In the genomic region with DNA sequence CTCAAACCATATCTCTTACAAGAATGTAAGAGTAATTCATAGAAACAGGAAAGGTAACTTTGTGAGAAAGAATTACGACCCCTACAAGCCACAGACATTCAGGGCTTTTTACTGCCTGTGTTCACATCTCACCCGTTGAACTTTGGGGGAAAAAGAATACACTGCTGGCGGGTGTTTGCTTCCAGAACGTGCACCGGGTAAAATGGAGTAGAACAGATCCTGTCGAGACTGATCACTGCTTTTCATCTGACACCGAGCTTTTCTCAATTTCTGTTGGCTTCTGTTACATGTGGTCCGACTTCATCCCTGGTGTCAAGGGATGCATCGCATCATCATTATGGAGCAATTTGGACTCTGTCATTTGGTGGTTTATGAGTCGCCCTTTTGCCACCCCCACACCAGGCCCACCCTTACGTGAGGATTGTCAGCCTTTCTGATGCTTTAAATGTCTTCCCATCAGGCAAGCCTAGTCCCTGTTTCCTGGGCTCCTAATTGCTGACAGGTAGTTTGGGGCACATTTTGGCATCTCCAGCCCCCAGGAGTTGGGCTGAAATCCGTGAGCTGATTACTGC, we compare ENCODE assay signal across 11 cellular contexts.
DNase-seq lines count a peak whose midpoint lies in the region; ATAC-seq and TF ChIP-seq lines count a peak whose summit lies in the region.
"Had no signal": no experiment of that assay in that cellular context is flagged by ENCODE, and none has a peak within 500 bp of the region (broad histone marks: within the 10 kb centered on the region; RNA-seq: fewer than 3 reads in every experiment).

No MANE protein-coding gene starts in this region.

- H2AFZ ChIP-seq in Karpas-422 (ENCODE audit: low read length), result no peak overlapping the region

- peaks cover 0 to 14% (median 6%) of the 10 kb centered on the region in 7 donors for H3K9me3 Mint-ChIP-seq in CD4-positive, CD25-positive, alpha-beta regulatory T cell
- peaks cover 12% of the 10 kb centered on the region for H3K9me3 Mint-ChIP-seq in activated naive CD8-positive, alpha-beta T cell (ENCODE audit: low read depth)
- H3K9me3 Mint-ChIP-seq in nephron (peaks cover 5% of the 10 kb centered on the region), Calu3 (ENCODE audit: low read depth, unreplicated experiment) (peaks cover 2% of the 10 kb centered on the region)

- DNase-seq in CD4-positive, CD25-positive, alpha-beta regulatory T cell, result no peak
- DNase-seq in Peyer's patch (no peak), Calu3 (no peak), left cardiac atrium (no peak), Karpas-422 (no peak)
- DNase-seq: NCI-H2029 treated with DMSO at 0.1 percent for 48 hours had no signal

- CTCF ChIA-PET in Calu3 (lab: Charles Lee), result no interaction called here

- H3K27me3 ChIP-seq in CD4-positive, CD25-positive, alpha-beta regulatory T cell (ENCODE audit: control insufficient read depth, insufficient read depth, low read length), result no peaks in the 10 kb centered on the region
- H3K27me3 ChIP-seq in Peyer's patch (no peaks in the 10 kb centered on the region), gastroesophageal sphincter (no peaks in the 10 kb centered on the region), Karpas-422 (ENCODE audit: low read length) (no peaks in the 10 kb centered on the region)

- H4K20me1 ChIP-seq in Karpas-422 (ENCODE audit: insufficient read depth, low read depth, low read length), result no peaks in the 10 kb centered on the region

- H3K79me2 ChIP-seq in Karpas-422 (ENCODE audit: low read length), result no peaks in the 10 kb centered on the region

- TF ChIP-seq CTCF in Peyer's patch (IDR thresholded peaks at IDR 0.05) (no peak), nephron (IDR thresholded peaks at IDR 0.05; ENCODE audit: unreplicated experiment in 3 of 3) (no peak), Calu3 (IDR thresholded peaks at IDR 0.05; ENCODE audit: unreplicated experiment) (no peak), gastroesophageal sphincter (IDR thresholded peaks at IDR 0.05) (no peak)

- intact Hi-C loops in Calu3 (cut with micrococcal nuclease; ENCODE audit: unreplicated experiment), result no loop called here
- intact Hi-C loops in left cardiac atrium (cut with DNase I), result no loop called here

- WGBS in gastroesophageal sphincter (ENCODE audit: low coverage in 1 of 2), 2 donors, result 57 to 61% methylated on average over 10 to 11 of the region's 12 CpGs

- H3K4me3 ChIP-seq in CD4-positive, CD25-positive, alpha-beta regulatory T cell (ENCODE audit: low read depth, low read length), result peak overlapping the region; percentile 42
- H3K4me3 ChIP-seq in Peyer's patch (no peak overlapping the region), gastroesophageal sphincter (no peak overlapping the region), Karpas-422 (ENCODE audit: low read length) (no peak overlapping the region)

- no peaks in the 10 kb centered on the region for H3K9me3 ChIP-seq in CD4-positive, CD25-positive, alpha-beta regulatory T cell (ENCODE audit: control insufficient read depth in 2 of 2, low read length in 2 of 2)
- H3K9me3 ChIP-seq in Peyer's patch (no peaks in the 10 kb centered on the region), gastroesophageal sphincter (peaks cover 0 to 9% (median 0%) of the 10 kb centered on the region in 3 donors), Karpas-422 (ENCODE audit: low read length) (no peaks in the 10 kb centered on the region)

- no peaks in the 10 kb centered on the region for H3K9me2 ChIP-seq in Karpas-422 (replicated peaks; ENCODE audit: insufficient read depth, low read length)

- TF ChIP-seq EP300 in gastroesophageal sphincter (IDR thresholded peaks at IDR 0.05), result no peak

- peaks cover 10 to 57% (median 17%) of the 10 kb centered on the region in 4 donors for H3K4me1 Mint-ChIP-seq in CD4-positive, CD25-positive, alpha-beta regulatory T cell
- peaks cover 72% of the 10 kb centered on the region for H3K4me1 Mint-ChIP-seq in activated naive CD8-positive, alpha-beta T cell (ENCODE audit: low read depth)
- H3K4me1 Mint-ChIP-seq in nephron (peaks cover 20% of the 10 kb centered on the region), Calu3 (ENCODE audit: low read depth, unreplicated experiment) (no peaks in the 10 kb centered on the region)

- peak overlapping the region; percentile 94 to 98 (median 94) for H3K27ac Mint-ChIP-seq in CD4-positive, CD25-positive, alpha-beta regulatory T cell
- H3K27ac Mint-ChIP-seq in activated naive CD8-positive, alpha-beta T cell, result peak overlapping the region; percentile 89
- H3K27ac Mint-ChIP-seq in nephron (peak overlapping the region; percentile 28 to 87 (median 84)), Calu3 (ENCODE audit: unreplicated experiment) (no peak overlapping the region)

- peak overlapping the region; percentile 70 for H3K27ac ChIP-seq in CD4-positive, CD25-positive, alpha-beta regulatory T cell (ENCODE audit: insufficient read depth, low read length, poor library complexity, severe bottlenecking)
- H3K27ac ChIP-seq in Peyer's patch (peak overlapping the region in 3 of 4 donors; percentile 45 to 55 (median 50)), gastroesophageal sphincter (no peak overlapping the region), Karpas-422 (ENCODE audit: low read length) (no peak overlapping the region)
- H3K27ac ChIP-seq: C4-2B had no signal

- ATAC-seq in CD4-positive, CD25-positive, alpha-beta regulatory T cell (ENCODE audit: low read depth in 2 of 2), result no peak
- ATAC-seq in gastroesophageal sphincter (no peak), left cardiac atrium (no peak)
- ATAC-seq: HepG2 had no signal

- TF ChIP-seq POLR2A in Peyer's patch (IDR thresholded peaks at IDR 0.05) (no peak), gastroesophageal sphincter (IDR thresholded peaks at IDR 0.05) (no peak)

- H3K4me2 ChIP-seq in Karpas-422 (ENCODE audit: low read depth, low read length, poor library complexity, severe bottlenecking), result no peak overlapping the region

- peaks cover 20% of the 10 kb centered on the region for H3K4me1 ChIP-seq in CD4-positive, CD25-positive, alpha-beta regulatory T cell (ENCODE audit: control insufficient read depth, insufficient read depth, low read length, poor library complexity, severe bottlenecking)
- H3K4me1 ChIP-seq in Peyer's patch, result no peaks in the 10 kb centered on the region
- H3K4me1 ChIP-seq in gastroesophageal sphincter, result peaks cover 0 to 8% (median 0%) of the 10 kb centered on the region in 3 donors
- H3K4me1 ChIP-seq in Karpas-422 (ENCODE audit: low read length), result no peaks in the 10 kb centered on the region

- no peaks in the 10 kb centered on the region for H3K36me3 Mint-ChIP-seq in CD4-positive, CD25-positive, alpha-beta regulatory T cell
- H3K36me3 Mint-ChIP-seq in activated naive CD8-positive, alpha-beta T cell, result peaks cover 8% of the 10 kb centered on the region
- H3K36me3 Mint-ChIP-seq in nephron (ENCODE audit: low read depth) (no peaks in the 10 kb centered on the region), Calu3 (ENCODE audit: insufficient read depth, unreplicated experiment) (no peaks in the 10 kb centered on the region)

- H3K27me3 Mint-ChIP-seq in CD4-positive, CD25-positive, alpha-beta regulatory T cell, result no peaks in the 10 kb centered on the region
- H3K27me3 Mint-ChIP-seq in activated naive CD8-positive, alpha-beta T cell, result no peaks in the 10 kb centered on the region
- peaks cover 5% of the 10 kb centered on the region for H3K27me3 Mint-ChIP-seq in nephron (ENCODE audit: low read depth)
- H3K27me3 Mint-ChIP-seq in Calu3 (ENCODE audit: unreplicated experiment), result peaks cover 13% of the 10 kb centered on the region

- H3K36me3 ChIP-seq in CD4-positive, CD25-positive, alpha-beta regulatory T cell (ENCODE audit: control insufficient read depth, insufficient read depth, low read length), result no peaks in the 10 kb centered on the region
- H3K36me3 ChIP-seq in Peyer's patch (no peaks in the 10 kb centered on the region), gastroesophageal sphincter (no peaks in the 10 kb centered on the region), Karpas-422 (ENCODE audit: insufficient read depth, low read length) (no peaks in the 10 kb centered on the region)

- peak overlapping the region; percentile 8 to 75 (median 58) for H3K4me3 Mint-ChIP-seq in CD4-positive, CD25-positive, alpha-beta regulatory T cell
- H3K4me3 Mint-ChIP-seq in activated naive CD8-positive, alpha-beta T cell, result peak overlapping the region; percentile 71
- H3K4me3 Mint-ChIP-seq in nephron (peak overlapping the region in 1 of 3 experiments; percentile 40), Calu3 (ENCODE audit: low read depth, unreplicated experiment) (no peak overlapping the region)

- no TSS peak for BruUV-seq in Calu3 (replicated peaks; lab: Mats Ljungman, UMichigan)

- no peak overlapping the region for H3K9ac ChIP-seq in Karpas-422 (ENCODE audit: low read length)

Comparison
In these comparisons a context has a peak if more than half of its experiments do, and no peak if none do; other contexts are left out.
1. H3K27ac ChIP-seq: peak in CD4-positive, CD25-positive, alpha-beta regulatory T cell (single experiment) and Peyer's patch (3 of 4); none in gastroesophageal sphincter (0 of 4) and Karpas-422 (single experiment).